9 cellular contexts compared by ENCODE assay signal in the genomic region with DNA sequence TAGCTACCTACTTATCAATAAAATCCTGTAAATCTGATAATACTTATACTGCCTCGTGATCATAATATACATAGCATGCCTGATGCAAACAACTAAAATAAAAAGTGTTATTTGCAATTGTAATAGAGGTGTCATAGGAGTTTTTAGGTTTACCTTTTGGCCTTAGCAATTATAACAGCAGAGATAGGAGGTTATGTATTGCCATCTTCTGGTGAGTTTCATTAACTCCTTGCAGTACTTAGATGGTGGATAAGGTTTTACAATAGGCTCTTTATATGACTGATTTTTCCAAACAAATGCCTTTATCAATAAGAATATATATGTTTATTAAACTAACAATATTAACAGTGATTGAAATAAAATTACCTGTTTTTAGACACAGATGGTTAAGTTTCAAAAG. TPM values are rescaled to one million over a fixed set of nuclear protein-coding genes. Genes with fewer than 3 reads are reported as not detected.
DNase-seq lines count a peak whose midpoint lies in the region; ATAC-seq and TF ChIP-seq lines count a peak whose summit lies in the region.
"Had no signal": no experiment of that assay in that cellular context is flagged by ENCODE, and none has a peak within 500 bp of the region (broad histone marks: within the 10 kb centered on the region; RNA-seq: fewer than 3 reads in every experiment).

No MANE protein-coding gene starts in this region.

- WGBS in testis, 2 donors = 54 to 58% methylated on average over 1 of the region's 1 CpG

- peaks cover 16% of the 10 kb centered on the region for H3K27me3 Mint-ChIP-seq in activated CD8-positive, alpha-beta T cell treated with anti-CD3 and anti-CD28 coated beads for 36 hours
- H3K27me3 Mint-ChIP-seq in activated CD8-positive, alpha-beta T cell treated with anti-CD3 and anti-CD28 coated beads, Interleukin-2, amount 10 ng/mL, durations not matched to agents 7 days and 5 days (ENCODE audit: low read depth) = no peaks in the 10 kb centered on the region
- H3K27me3 Mint-ChIP-seq in activated naive CD4-positive, alpha-beta T cell treated with anti-CD3 and anti-CD28 coated beads for 36 hours (ENCODE audit: low read depth) = peaks cover 3% of the 10 kb centered on the region

- H3K4me3 ChIP-seq in epithelial cell of proximal tubule (ENCODE audit: low read depth, low read length) (no peak overlapping the region), testis (no peak overlapping the region)

- no peak overlapping the region for H3K27ac Mint-ChIP-seq in activated CD8-positive, alpha-beta T cell treated with anti-CD3 and anti-CD28 coated beads for 36 hours
- H3K27ac Mint-ChIP-seq in activated CD8-positive, alpha-beta T cell treated with anti-CD3 and anti-CD28 coated beads, Interleukin-2, amount 10 ng/mL, durations not matched to agents 7 days and 5 days = no peak overlapping the region
- H3K27ac Mint-ChIP-seq in activated naive CD4-positive, alpha-beta T cell treated with anti-CD3 and anti-CD28 coated beads for 36 hours = no peak overlapping the region

- H3K36me3 Mint-ChIP-seq in activated CD8-positive, alpha-beta T cell treated with anti-CD3 and anti-CD28 coated beads for 36 hours (ENCODE audit: low read depth) = no peaks in the 10 kb centered on the region
- H3K36me3 Mint-ChIP-seq in activated CD8-positive, alpha-beta T cell treated with anti-CD3 and anti-CD28 coated beads, Interleukin-2, amount 10 ng/mL, durations not matched to agents 7 days and 5 days (ENCODE audit: low read depth) = no peaks in the 10 kb centered on the region
- no peaks in the 10 kb centered on the region for H3K36me3 Mint-ChIP-seq in activated naive CD4-positive, alpha-beta T cell treated with anti-CD3 and anti-CD28 coated beads for 36 hours (ENCODE audit: low read depth)

- peak; percentile 26 for TF ChIP-seq CTCF in activated CD8-positive, alpha-beta T cell treated with anti-CD3 and anti-CD28 coated beads for 36 hours (IDR thresholded peaks at IDR 0.05)
- TF ChIP-seq CTCF in epithelial cell of proximal tubule (conservative IDR thresholded peaks at IDR 0.05; ENCODE audit: low read depth, low read length) (peak; percentile 56), testis (IDR thresholded peaks at IDR 0.05) (peak in 2 of 3 experiments; percentile 12 to 27)

- DNase-seq in activated CD8-positive, alpha-beta T cell treated with anti-CD3 and anti-CD28 coated beads for 36 hours = no peak
- DNase-seq in activated CD8-positive, alpha-beta T cell treated with anti-CD3 and anti-CD28 coated beads, Interleukin-2, amount 10 ng/mL, durations not matched to agents 7 days and 5 days = no peak
- DNase-seq in NCI-H748 (lab: John Stamatoyannopoulos, UW; ENCODE audit: unreplicated experiment) = peak; percentile 21
- DNase-seq in epithelial cell of proximal tubule (ENCODE audit: low read depth) = peak; percentile 4
- DNase-seq in testis = no peak
- DNase-seq in activated naive CD4-positive, alpha-beta T cell treated with anti-CD3 and anti-CD28 coated beads for 36 hours = no peak
- DNase-seq in OCI-M2 (lab: John Stamatoyannopoulos, UW; ENCODE audit: unreplicated experiment) = no peak
- DNase-seq: effector CD8-positive, alpha-beta T cell had no signal

- POLR2A ChIA-PET in activated CD8-positive, alpha-beta T cell treated with anti-CD3 and anti-CD28 coated beads for 36 hours (lab: Charles Lee) = no interaction called here
- POLR2A ChIA-PET in activated CD8-positive, alpha-beta T cell treated with anti-CD3 and anti-CD28 coated beads, Interleukin-2, amount 10 ng/mL, durations not matched to agents 7 days and 5 days (lab: Charles Lee) = no interaction called here

- intact Hi-C loops in activated CD8-positive, alpha-beta T cell treated with anti-CD3 and anti-CD28 coated beads for 36 hours (cut with micrococcal nuclease) = no loop called here
- intact Hi-C loops in testis (cut with DNase I; ENCODE audit: low total_unique reads) = loop anchor here (10.0 kb wide), 1 partner anchor 115 kb away; no protein-coding TSS in a partner anchor
- intact Hi-C loops in activated naive CD4-positive, alpha-beta T cell treated with anti-CD3 and anti-CD28 coated beads for 36 hours (cut with micrococcal nuclease) = loop anchor here (1.0 kb wide), 1 partner anchor 185 kb away; no protein-coding TSS in a partner anchor

- no peaks in the 10 kb centered on the region for H3K27me3 ChIP-seq in testis

- H3K4me3 Mint-ChIP-seq in activated CD8-positive, alpha-beta T cell treated with anti-CD3 and anti-CD28 coated beads for 36 hours = no peak overlapping the region
- H3K4me3 Mint-ChIP-seq in activated CD8-positive, alpha-beta T cell treated with anti-CD3 and anti-CD28 coated beads, Interleukin-2, amount 10 ng/mL, durations not matched to agents 7 days and 5 days = no peak overlapping the region
- H3K4me3 Mint-ChIP-seq in activated naive CD4-positive, alpha-beta T cell treated with anti-CD3 and anti-CD28 coated beads for 36 hours = no peak overlapping the region

- H3K4me1 ChIP-seq in testis = no peaks in the 10 kb centered on the region

- CTCF ChIA-PET in activated CD8-positive, alpha-beta T cell treated with anti-CD3 and anti-CD28 coated beads for 36 hours (lab: Charles Lee) = interaction anchor here (1.7 to 1.8 kb wide), 2 partner anchors 117 to 118 kb away, joined by 4 to 11 read pairs; no protein-coding TSS in a partner anchor
- CTCF ChIA-PET in activated CD8-positive, alpha-beta T cell treated with anti-CD3 and anti-CD28 coated beads, Interleukin-2, amount 10 ng/mL, durations not matched to agents 7 days and 5 days (lab: Charles Lee) = interaction anchor here (1.7 kb wide), 1 partner anchor 118 kb away, joined by 5 read pairs; no protein-coding TSS in a partner anchor
- CTCF ChIA-PET in activated naive CD4-positive, alpha-beta T cell treated with anti-CD3 and anti-CD28 coated beads for 36 hours (lab: Charles Lee) = no interaction called here

- no peaks in the 10 kb centered on the region for H3K4me1 Mint-ChIP-seq in activated CD8-positive, alpha-beta T cell treated with anti-CD3 and anti-CD28 coated beads for 36 hours (ENCODE audit: low read depth)
- no peaks in the 10 kb centered on the region for H3K4me1 Mint-ChIP-seq in activated CD8-positive, alpha-beta T cell treated with anti-CD3 and anti-CD28 coated beads, Interleukin-2, amount 10 ng/mL, durations not matched to agents 7 days and 5 days (ENCODE audit: low read depth)
- H3K4me1 Mint-ChIP-seq in activated naive CD4-positive, alpha-beta T cell treated with anti-CD3 and anti-CD28 coated beads for 36 hours (ENCODE audit: low read depth) = no peaks in the 10 kb centered on the region

- no peaks in the 10 kb centered on the region for H3K9me3 ChIP-seq in testis

- H3K9me3 Mint-ChIP-seq in activated CD8-positive, alpha-beta T cell treated with anti-CD3 and anti-CD28 coated beads for 36 hours = no peaks in the 10 kb centered on the region
- no peaks in the 10 kb centered on the region for H3K9me3 Mint-ChIP-seq in activated CD8-positive, alpha-beta T cell treated with anti-CD3 and anti-CD28 coated beads, Interleukin-2, amount 10 ng/mL, durations not matched to agents 7 days and 5 days (ENCODE audit: insufficient read depth)
- no peaks in the 10 kb centered on the region for H3K9me3 Mint-ChIP-seq in activated naive CD4-positive, alpha-beta T cell treated with anti-CD3 and anti-CD28 coated beads for 36 hours

- TF ChIP-seq POLR2A in testis (IDR thresholded peaks at IDR 0.05) = no peak

- no peak for ATAC-seq in activated CD8-positive, alpha-beta T cell treated with anti-CD3 and anti-CD28 coated beads for 36 hours
- ATAC-seq in activated CD8-positive, alpha-beta T cell treated with anti-CD3 and anti-CD28 coated beads, Interleukin-2, amount 10 ng/mL, durations not matched to agents 7 days and 5 days = no peak
- no peak for ATAC-seq in HG03135 (IDR thresholded peaks at IDR 0.05; ENCODE audit: unreplicated experiment)

- H3K36me3 ChIP-seq in testis (ENCODE audit: low read depth, missing control alignments) = no peaks in the 10 kb centered on the region

- H3K27ac ChIP-seq in testis = no peak overlapping the region

RNA-seq across cellular contexts. Expression of a gene that starts 27.8 kb away (rescaled TPM):
- total RNA-seq in activated CD8-positive, alpha-beta T cell treated with anti-CD3 and anti-CD28 coated beads for 36 hours = not detected
- total RNA-seq in activated CD8-positive, alpha-beta T cell treated with anti-CD3 and anti-CD28 coated beads, Interleukin-2, amount 10 ng/mL, durations not matched to agents 7 days and 5 days = not detected
- not detected in 2 replicates for total RNA-seq in epithelial cell of proximal tubule
- 1 to 10 TPM; 2.3 to 3.4 TPM for total RNA-seq in testis
- polyA plus RNA-seq in testis (ENCODE audit: insufficient read depth, low read depth, low replicate concordance) = 4.3 TPM
- not detected for total RNA-seq in activated naive CD4-positive, alpha-beta T cell treated with anti-CD3 and anti-CD28 coated beads for 36 hours

RNA-seq across cellular contexts. Expression of a gene that starts 32.7 kb away (rescaled TPM):
- total RNA-seq in activated CD8-positive, alpha-beta T cell treated with anti-CD3 and anti-CD28 coated beads for 36 hours = 10 to 100 TPM; 29.5 to 35.1 TPM
- 10 to 100 TPM; 57.0 to 63.8 TPM for total RNA-seq in activated CD8-positive, alpha-beta T cell treated with anti-CD3 and anti-CD28 coated beads, Interleukin-2, amount 10 ng/mL, durations not matched to agents 7 days and 5 days
- total RNA-seq in epithelial cell of proximal tubule = 13.5 and 17.4 TPM in 2 replicates
- 100 to 1,000 TPM; 228 to 255 TPM for total RNA-seq in testis
- 57.2 TPM for polyA plus RNA-seq in testis (ENCODE audit: insufficient read depth, low read depth, low replicate concordance)
- 10 to 100 TPM; 17.7 to 24.0 TPM for total RNA-seq in activated naive CD4-positive, alpha-beta T cell treated with anti-CD3 and anti-CD28 coated beads for 36 hours

Comparison
In these comparisons a context has a peak if more than half of its experiments do, and no peak if none do; other contexts are left out.
1. DNase-seq: peak in NCI-H748 (single experiment) and epithelial cell of proximal tubule (single experiment); none in activated CD8-positive, alpha-beta T cell treated with anti-CD3 and anti-CD28 coated beads for 36 hours (single experiment), activated CD8-positive, alpha-beta T cell treated with anti-CD3 and anti-CD28 coated beads, Interleukin-2, amount 10 ng/mL, durations not matched to agents 7 days and 5 days (single experiment), testis (single experiment), activated naive CD4-positive, alpha-beta T cell treated with anti-CD3 and anti-CD28 coated beads for 36 hours (single experiment) and OCI-M2 (single experiment).
2. Peak in every context shown above with its lines, with median percentiles within 50 percentile points of each other: CTCF ChIP-seq.